ENCODE assay signal across 18 cellular contexts in the genomic region with DNA sequence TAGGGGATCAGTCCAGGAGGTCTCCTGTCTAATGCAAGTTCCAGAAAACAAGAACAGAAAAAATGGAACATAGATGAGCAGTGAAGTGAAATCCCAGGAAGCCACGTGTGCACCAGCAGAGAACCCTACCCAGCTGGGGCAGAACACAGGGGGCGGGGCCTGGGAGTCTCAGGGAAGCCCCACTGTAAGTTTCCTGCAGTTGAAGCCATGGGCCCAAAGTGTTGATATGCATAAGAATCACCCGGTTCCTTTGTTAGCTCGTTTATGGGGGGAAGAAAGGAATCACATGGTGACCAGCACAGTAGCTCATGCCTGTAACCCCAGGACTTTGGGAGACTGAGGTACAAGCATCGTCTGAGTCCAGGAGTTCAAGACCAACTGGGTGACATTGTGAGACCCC.
DNase-seq lines count a peak whose midpoint lies in the region; ATAC-seq and TF ChIP-seq lines count a peak whose summit lies in the region.
"Had no signal": no experiment of that assay in that cellular context is flagged by ENCODE, and none has a peak within 500 bp of the region (broad histone marks: within the 10 kb centered on the region; RNA-seq: fewer than 3 reads in every experiment).

No MANE protein-coding gene starts in this region.

- H3K9me2 ChIP-seq in Loucy (replicated peaks; ENCODE audit: low read depth, low read length): no peaks in the 10 kb centered on the region
- H3K9me2 ChIP-seq: SK-N-SH had no signal

- H3K4me3 ChIP-seq in Loucy (ENCODE audit: low read length, poor library complexity, severe bottlenecking) (no peak overlapping the region), neural progenitor cell (no peak overlapping the region)

- H3K4me3 Mint-ChIP-seq in neural progenitor cell: no peak overlapping the region
- H3K4me3 Mint-ChIP-seq: CD4-positive, alpha-beta memory T cell had no signal

- H3K36me3 ChIP-seq in Loucy (ENCODE audit: insufficient read depth, low read length): no peaks in the 10 kb centered on the region
- H3K36me3 ChIP-seq in neural progenitor cell: no peaks in the 10 kb centered on the region

- H3K27me3 Mint-ChIP-seq in neural progenitor cell (ENCODE audit: insufficient read depth, low read depth): peaks cover 7% of the 10 kb centered on the region

- H2AFZ ChIP-seq in Loucy (ENCODE audit: low read length) (peak overlapping the region; percentile 50; the same call in 1 of the 2 replicates), neural progenitor cell (replicated peaks) (no peak overlapping the region)

- H3K79me2 ChIP-seq in Loucy (ENCODE audit: insufficient read depth, low read length) (no peaks in the 10 kb centered on the region), neural progenitor cell (ENCODE audit: low read depth) (no peaks in the 10 kb centered on the region)

- peaks cover 10% of the 10 kb centered on the region for H3K4me1 Mint-ChIP-seq in neural progenitor cell
- H3K4me1 Mint-ChIP-seq: CD4-positive, alpha-beta memory T cell had no signal

- TF ChIP-seq CTCF in Loucy (conservative IDR thresholded peaks at IDR 0.05; ENCODE audit: low read length) (no peak), foreskin keratinocyte (conservative IDR thresholded peaks at IDR 0.05) (no peak), neural progenitor cell (IDR thresholded peaks at IDR 0.05) (no peak)

- H3K9ac ChIP-seq in Loucy (ENCODE audit: low read depth, low read length, poor library complexity, severe bottlenecking) (peak overlapping the region; percentile 8), neural progenitor cell (no peak overlapping the region)
- H3K9ac ChIP-seq: SK-N-SH had no signal

- DNase-seq in NCI-H2171 treated with DMSO at 0.1 percent for 48 hours (lab: John Stamatoyannopoulos, UW) (peak; percentile 29), NCI-H2171 (lab: John Stamatoyannopoulos, UW) (no peak), foreskin keratinocyte (no peak), neural progenitor cell (ENCODE audit: low spot score) (no peak), GM19238 (ENCODE audit: insufficient read length, low spot score) (no peak)
- DNase-seq: Calu3; CD4-positive, alpha-beta memory T cell; DND-41; KG1; NCI-H1048; NCI-H1436; NCI-H1930; NCI-H446; NCI-H526 treated with DMSO at 0.1 percent for 48 hours; SHP77; SK-N-SH had no signal

- no peak overlapping the region for H3K4me2 ChIP-seq in Loucy (ENCODE audit: low read depth, low read length, poor library complexity, severe bottlenecking)
- no peak overlapping the region for H3K4me2 ChIP-seq in neural progenitor cell
- H3K4me2 ChIP-seq: SK-N-SH had no signal

- H3K36me3 Mint-ChIP-seq in neural progenitor cell: no peaks in the 10 kb centered on the region
- H3K36me3 Mint-ChIP-seq: CD4-positive, alpha-beta memory T cell had no signal

- H3K9me3 Mint-ChIP-seq in neural progenitor cell: peaks cover 9% of the 10 kb centered on the region

- H3F3A ChIP-seq in Loucy (ENCODE audit: low read depth) (no peaks in the 10 kb centered on the region), neural progenitor cell (ENCODE audit: low read depth) (no peaks in the 10 kb centered on the region)

- peak overlapping the region; percentile 13 for H3K27ac Mint-ChIP-seq in neural progenitor cell
- H3K27ac Mint-ChIP-seq: CD4-positive, alpha-beta memory T cell had no signal

- H3K9me3 ChIP-seq in Loucy (ENCODE audit: insufficient read depth, low read depth, low read length) (no peaks in the 10 kb centered on the region), neural progenitor cell (ENCODE audit: low read depth) (no peaks in the 10 kb centered on the region)
- H3K9me3 ChIP-seq: SK-N-SH had no signal

- no peaks in the 10 kb centered on the region for H3K27me3 ChIP-seq in Loucy (ENCODE audit: insufficient read depth, low read length, poor library complexity, severe bottlenecking)
- H3K27me3 ChIP-seq in foreskin keratinocyte: no peaks in the 10 kb centered on the region
- no peaks in the 10 kb centered on the region for H3K27me3 ChIP-seq in neural progenitor cell

- peak; percentile 25 for ATAC-seq in foreskin keratinocyte
- ATAC-seq in HG03139 (IDR thresholded peaks at IDR 0.05; ENCODE audit: unreplicated experiment): no peak

- H4K20me1 ChIP-seq in Loucy (ENCODE audit: insufficient read depth, low read length, poor library complexity, severe bottlenecking): no peaks in the 10 kb centered on the region
- H4K20me1 ChIP-seq in neural progenitor cell (ENCODE audit: low read depth): no peaks in the 10 kb centered on the region

- H3K27ac ChIP-seq in foreskin keratinocyte (no peak overlapping the region), neural progenitor cell (no peak overlapping the region)

- H3K4me1 ChIP-seq in Loucy (ENCODE audit: insufficient read depth, low read length, poor library complexity, severe bottlenecking): peaks cover 21% of the 10 kb centered on the region
- H3K4me1 ChIP-seq in foreskin keratinocyte: no peaks in the 10 kb centered on the region
- no peaks in the 10 kb centered on the region for H3K4me1 ChIP-seq in neural progenitor cell
